8 cellular contexts compared by ENCODE assay signal in the genomic region with DNA sequence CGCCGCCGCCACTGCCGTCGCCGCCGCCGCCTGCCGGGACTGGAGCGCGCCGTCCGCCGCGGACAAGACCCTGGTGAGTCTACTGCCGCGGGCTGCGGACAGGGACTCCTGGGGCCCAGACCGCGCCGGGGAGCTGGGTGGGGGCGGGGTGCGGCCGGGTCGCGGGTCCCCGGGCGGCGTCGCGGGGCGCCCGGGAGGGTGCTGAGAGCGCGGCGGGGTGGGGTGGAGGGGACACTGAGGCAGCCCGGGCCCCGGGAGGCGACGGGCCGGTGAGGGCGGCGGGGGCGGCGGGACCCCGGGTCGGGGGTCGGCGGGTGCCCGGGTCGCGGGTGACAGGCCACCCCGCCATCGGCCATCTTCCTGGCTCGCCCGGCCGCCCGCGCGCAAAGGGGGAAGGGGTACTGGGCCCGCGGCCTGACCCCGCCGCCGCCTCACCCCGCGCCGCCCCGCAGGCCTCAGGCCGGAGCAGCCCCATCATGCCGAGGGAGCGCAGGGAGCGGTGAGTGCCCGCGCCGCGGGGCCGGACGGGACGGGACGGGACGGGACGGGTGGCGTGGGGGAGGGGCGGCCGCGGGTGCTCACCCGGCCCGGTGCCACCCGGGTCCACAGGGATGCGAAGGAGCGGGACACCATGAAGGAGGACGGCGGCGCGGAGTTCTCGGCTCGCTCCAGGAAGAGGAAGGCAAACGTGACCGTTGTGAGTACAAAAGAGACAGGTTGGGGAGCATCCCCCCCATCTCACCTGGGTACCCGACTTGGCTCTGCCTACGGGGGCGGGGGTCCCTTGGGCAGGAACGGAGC. TPM values are rescaled to one million over a fixed set of nuclear protein-coding genes. Genes with fewer than 3 reads are reported as not detected.
A peak's percentile ranks its signal among the peaks of the same experiment; 100 is the strongest.
DNase-seq lines count a peak whose midpoint lies in the region; ATAC-seq, FAIRE-seq and TF ChIP-seq lines count a peak whose summit lies in the region.

No MANE protein-coding gene starts in this region.

- peak overlapping the region; percentile 28 for H3K9ac ChIP-seq in astrocyte (ENCODE audit: low read length)

- 7% methylated on average over 104 of the region's 104 CpGs for WGBS in thymus

- DNase-seq in CD14-positive monocyte (ENCODE audit: low spot score), result no peak
- DNase-seq in astrocyte (ENCODE audit: low read depth), result no peak
- peak; percentile 30 to 46 for DNase-seq in left colon
- no peak for DNase-seq in hepatic stellate cell (ENCODE audit: low spot score)
- no peak for DNase-seq in NCI-H2081 treated with DMSO at 0.1 percent for 48 hours (lab: John Stamatoyannopoulos, UW)

- peaks cover 31% of the 10 kb centered on the region for H3K36me3 ChIP-seq in KOPT-K1 (ENCODE audit: insufficient read depth, low read length)
- H3K36me3 ChIP-seq in astrocyte (ENCODE audit: insufficient read depth, low read length), result no peaks in the 10 kb centered on the region
- no peaks in the 10 kb centered on the region for H3K36me3 ChIP-seq in thymus (ENCODE audit: control insufficient read depth, insufficient read depth)

- H4K20me1 ChIP-seq in astrocyte (ENCODE audit: insufficient read depth, low read length), result no peaks in the 10 kb centered on the region

- H3K27me3 Mint-ChIP-seq in CD14-positive monocyte (ENCODE audit: low read depth in 3 of 3) (peaks cover 3 to 7% (median 4%) of the 10 kb centered on the region in 3 donors), astrocyte (ENCODE audit: low read depth, unreplicated experiment) (no peaks in the 10 kb centered on the region)

- H3K36me3 Mint-ChIP-seq in CD14-positive monocyte (peaks cover 3 to 6% of the 10 kb centered on the region in 2 donors), astrocyte (ENCODE audit: low read depth, unreplicated experiment) (peaks cover 4% of the 10 kb centered on the region)

- H3K9me3 ChIP-seq in KOPT-K1 (ENCODE audit: insufficient read depth, low read length, poor library complexity, severe bottlenecking) (no peaks in the 10 kb centered on the region), astrocyte (ENCODE audit: insufficient read depth, low read depth, low read length) (no peaks in the 10 kb centered on the region), thymus (ENCODE audit: control insufficient read depth) (no peaks in the 10 kb centered on the region)

- H3K4me1 Mint-ChIP-seq in CD14-positive monocyte, result peaks cover 11% of the 10 kb centered on the region
- H3K4me1 Mint-ChIP-seq in astrocyte (ENCODE audit: low read depth, unreplicated experiment), result no peaks in the 10 kb centered on the region

- no peaks in the 10 kb centered on the region for H3K79me2 ChIP-seq in astrocyte (ENCODE audit: insufficient read depth, low read length)

- peak; percentile 16 for ATAC-seq in GM19463 (IDR thresholded peaks at IDR 0.05; ENCODE audit: unreplicated experiment)
- ATAC-seq in left colon, result no peak

- H3K4me1 ChIP-seq in astrocyte (ENCODE audit: insufficient read depth, low read length), result peaks cover 2% of the 10 kb centered on the region
- peaks cover 11% of the 10 kb centered on the region for H3K4me1 ChIP-seq in thymus (ENCODE audit: control insufficient read depth, insufficient read depth, low read length)

- H3K27ac ChIP-seq in KOPT-K1 (ENCODE audit: low read depth, low read length, poor library complexity, severe bottlenecking) (peak overlapping the region; percentile 29), astrocyte (ENCODE audit: low read depth, low read length) (no peak overlapping the region), thymus (ENCODE audit: low read depth) (no peak overlapping the region)

- H3K4me3 ChIP-seq in astrocyte (ENCODE audit: insufficient read depth, low read depth, low read length) (peak overlapping the region; percentile 29), thymus (ENCODE audit: low read length) (peak overlapping the region; percentile 69)

- H3K4me3 Mint-ChIP-seq in CD14-positive monocyte, result peak overlapping the region; percentile 82 to 84
- peak overlapping the region; percentile 85 for H3K4me3 Mint-ChIP-seq in astrocyte (ENCODE audit: unreplicated experiment)

- peaks cover 0 to 2% (median 0%) of the 10 kb centered on the region in 7 donors for H3K9me3 Mint-ChIP-seq in CD14-positive monocyte
- H3K9me3 Mint-ChIP-seq in astrocyte (ENCODE audit: unreplicated experiment), result no peaks in the 10 kb centered on the region

- intact Hi-C loops in CD14-positive monocyte (cut with micrococcal nuclease) (loop anchor here (2.0 to 10.0 kb wide), 2 partner anchors 129 to 133 kb away; partner anchors contain the start of gene URI1 (in 1 of the 2)), left colon (cut with DNase I, micrococcal nuclease) (no loop called here)

- H3K4me2 ChIP-seq in astrocyte (ENCODE audit: low read length), result peak overlapping the region; percentile 79

- peak overlapping the region in 3 of 7 donors; percentile 45 to 83 (median 64) for H3K27ac Mint-ChIP-seq in CD14-positive monocyte
- no peak overlapping the region for H3K27ac Mint-ChIP-seq in astrocyte (ENCODE audit: unreplicated experiment)

- peak overlapping the region; percentile 51 for H2AFZ ChIP-seq in astrocyte (ENCODE audit: low read depth, low read length)

- H3K27me3 ChIP-seq in astrocyte (ENCODE audit: insufficient read depth, low read length) (no peaks in the 10 kb centered on the region), thymus (ENCODE audit: control insufficient read depth, insufficient read depth) (no peaks in the 10 kb centered on the region)

- FAIRE-seq in astrocyte (lab: Jason Lieb, UNC), result no peak

- no peak for TF ChIP-seq CTCF in CD14-positive monocyte (IDR thresholded peaks at IDR 0.05)
- TF ChIP-seq CTCF in astrocyte (IDR thresholded peaks at IDR 0.05; ENCODE audit: insufficient read depth, low read depth, low read length), result no peak

RNA-seq across cellular contexts. Expression of gene CCNE1, which starts 0.5 kb away (rescaled TPM):
- not detected for polyA plus RNA-seq in CD14-positive monocyte
- 6.8 and 8.8 TPM in 2 replicates for total RNA-seq in astrocyte
- total RNA-seq in left colon, result 1 to 10 TPM; 4.0 to 4.5 TPM
- polyA plus RNA-seq in thymus, result 3.4 TPM

Comparison
In these comparisons a context has a peak if more than half of its experiments do, and no peak if none do; other contexts are left out.
1. DNase-seq: peak in left colon (2 of 2); none in CD14-positive monocyte (single experiment), astrocyte (single experiment), hepatic stellate cell (single experiment) and NCI-H2081 treated with DMSO at 0.1 percent for 48 hours (single experiment).
2. intact Hi-C loops: an anchor here in CD14-positive monocyte (2.0 to 10.0 kb wide); none called in left colon.